In the genomic region with DNA sequence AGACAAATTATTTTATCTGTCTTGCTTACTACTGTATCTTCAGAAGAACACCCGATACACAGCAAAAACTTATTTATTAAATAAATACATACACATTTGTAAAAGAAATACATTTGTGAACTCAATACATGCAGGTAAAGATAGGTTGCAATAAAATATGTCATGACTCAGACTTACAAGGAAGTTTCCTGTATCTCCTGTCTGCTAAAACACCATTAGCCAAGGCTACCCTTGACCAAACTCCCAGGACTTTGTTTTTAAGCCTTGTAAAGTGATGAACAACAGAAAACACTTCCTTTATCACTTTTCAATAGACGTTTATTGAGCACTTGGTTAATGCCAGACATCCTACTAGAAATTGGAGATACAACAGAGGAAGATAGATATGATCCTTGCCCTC, we compare ENCODE assay signal across 23 cellular contexts.
"Had no signal": no experiment of that assay in that cellular context is flagged by ENCODE, and none has a peak within 500 bp of the region (broad histone marks: within the 10 kb centered on the region; RNA-seq: fewer than 3 reads in every experiment).

No MANE protein-coding gene starts in this region.

- H3K36me3 ChIP-seq: ascending aorta, Peyer's patch had no signal

- DNase-seq: activated CD4-positive, alpha-beta T cell treated with anti-CD3 and anti-CD28 coated beads for 48 hours; activated CD4-positive, alpha-beta T cell treated with anti-CD3 and anti-CD28 coated beads, Interleukin-2, amount 50 U/mL, for 4 hours; activated CD4-positive, CD25-positive, alpha-beta regulatory T cell treated with anti-CD3 and anti-CD28 coated beads, Interleukin-2, amount 50 U/mL, for 72 hours; activated CD8-positive, alpha-beta memory T cell treated with anti-CD3 and anti-CD28 coated beads, Interleukin-2, amount 50 U/mL, for 48 hours; activated CD8-positive, alpha-beta T cell treated with anti-CD3 and anti-CD28 coated beads, Interleukin-2, amount 10 ng/mL, durations not matched to agents 7 days and 5 days; activated naive CD4-positive, alpha-beta T cell treated with Interleukin-2 at 50 U/mL for 16 hours; activated naive CD8-positive, alpha-beta T cell treated with anti-CD3 and anti-CD28 coated beads, Interleukin-2, amount 50 U/mL, for 24 hours; activated T-cell treated with anti-CD3 and anti-CD28 coated beads, Interleukin-2, amount 50 U/mL, for 1 hour; amniotic stem cell; body of pancreas; Kasumi-1; KBM-7; NCI-H1105 treated with DMSO at 0.1 percent for 48 hours; NCI-H1436 treated with DMSO at 0.1 percent for 48 hours; NCI-H187; NCI-H2081; NCI-H446; NCI-H524; Peyer's patch; SHP77 treated with DMSO at 0.1 percent for 48 hours had no signal

- ATAC-seq: activated CD8-positive, alpha-beta T cell treated with anti-CD3 and anti-CD28 coated beads, Interleukin-2, amount 10 ng/mL, durations not matched to agents 7 days and 5 days; activated naive CD4-positive, alpha-beta T cell treated with anti-CD3 and anti-CD28 coated beads, Interleukin-2, amount 50 U/mL, for 72 hours; activated naive CD8-positive, alpha-beta T cell treated with anti-CD3 and anti-CD28 coated beads, Interleukin-2, amount 50 U/mL, for 24 hours; body of pancreas; WTC11 had no signal

- H3K27me3 ChIP-seq: ascending aorta, body of pancreas, Peyer's patch had no signal

- H3K4me3 ChIP-seq: ascending aorta, body of pancreas, Peyer's patch had no signal

- H3K9me3 ChIP-seq: ascending aorta, body of pancreas, Peyer's patch had no signal
